ENCODE assay signal across 8 cellular contexts in genomic region chr15:88637841-88638625, GRCh38. TPM values are rescaled to one million over a fixed set of nuclear protein-coding genes. Genes with fewer than 3 reads are reported as not detected.
DNase-seq lines count a peak whose midpoint lies in the region; ATAC-seq and TF ChIP-seq lines count a peak whose summit lies in the region.

No MANE protein-coding gene starts in this region.

- TF ChIP-seq CTCF in C4-2B (conservative IDR thresholded peaks at IDR 0.05) (no peak), OCI-LY1 (IDR thresholded peaks at IDR 0.05; ENCODE audit: low read length) (no peak), endothelial cell (IDR thresholded peaks at IDR 0.05; ENCODE audit: unreplicated experiment) (no peak), neural progenitor cell (IDR thresholded peaks at IDR 0.05) (no peak)

- peak overlapping the region; percentile 77 for H3K27ac ChIP-seq in C4-2B
- peak overlapping the region; percentile 96 for H3K27ac ChIP-seq in OCI-LY1 (ENCODE audit: low read depth, low read length, poor library complexity, severe bottlenecking)
- H3K27ac ChIP-seq in neural progenitor cell: no peak overlapping the region

- H2AFZ ChIP-seq in OCI-LY1 (ENCODE audit: low read length) (no peak overlapping the region), neural progenitor cell (replicated peaks) (peak overlapping the region; percentile 59)

- H3K4me2 ChIP-seq in OCI-LY1 (ENCODE audit: low read length): peak overlapping the region; percentile 88
- H3K4me2 ChIP-seq in neural progenitor cell: peak overlapping the region; percentile 25

- H3K27me3 ChIP-seq in OCI-LY1 (ENCODE audit: insufficient read depth, low read length) (no peaks in the 10 kb centered on the region), neural progenitor cell (no peaks in the 10 kb centered on the region)

- H3K9me2 ChIP-seq in OCI-LY1 (ENCODE audit: low read depth, low read length): no peaks in the 10 kb centered on the region

- DNase-seq in endothelial cell (ENCODE audit: low spot score) (no peak), neural progenitor cell (ENCODE audit: low spot score) (no peak), DMS 273 (lab: John Stamatoyannopoulos, UW; ENCODE audit: unreplicated experiment) (no peak), anterior cingulate cortex (lab: John Stamatoyannopoulos, UW) (no peak)
- DNase-seq in NK-92 treated with Interleukin-12 subunit alpha and Interleukin-12 subunit beta, amount 100 ng/mL, for 24 hours (lab: John Stamatoyannopoulos, UW): no peak

- H3K36me3 Mint-ChIP-seq in endothelial cell (ENCODE audit: low read depth, unreplicated experiment) (no peaks in the 10 kb centered on the region), neural progenitor cell (peaks cover 8% of the 10 kb centered on the region)

- no peaks in the 10 kb centered on the region for H3K9me3 ChIP-seq in OCI-LY1 (ENCODE audit: low read length)
- no peaks in the 10 kb centered on the region for H3K9me3 ChIP-seq in neural progenitor cell (ENCODE audit: low read depth)

- H3K4me1 Mint-ChIP-seq in endothelial cell (ENCODE audit: unreplicated experiment) (peaks cover 23% of the 10 kb centered on the region), neural progenitor cell (peaks cover 11% of the 10 kb centered on the region)

- H3K27ac Mint-ChIP-seq in endothelial cell (ENCODE audit: unreplicated experiment) (peak overlapping the region; percentile 78), neural progenitor cell (no peak overlapping the region)

- H3K4me1 ChIP-seq in OCI-LY1 (ENCODE audit: insufficient read depth, low read length, severe bottlenecking) (peaks cover 86% of the 10 kb centered on the region), neural progenitor cell (peaks cover 5% of the 10 kb centered on the region)

- peak overlapping the region; percentile 66 for H3K4me3 ChIP-seq in OCI-LY1 (ENCODE audit: low read depth, low read length, poor library complexity, severe bottlenecking)
- no peak overlapping the region for H3K4me3 ChIP-seq in neural progenitor cell

- H4K20me1 ChIP-seq in OCI-LY1 (ENCODE audit: insufficient read depth, low read length) (no peaks in the 10 kb centered on the region), neural progenitor cell (ENCODE audit: low read depth) (no peaks in the 10 kb centered on the region)

- H3K9me3 Mint-ChIP-seq in endothelial cell (ENCODE audit: unreplicated experiment) (no peaks in the 10 kb centered on the region), neural progenitor cell (no peaks in the 10 kb centered on the region)

- H3K9ac ChIP-seq in OCI-LY1 (ENCODE audit: low read length) (peak overlapping the region; percentile 75), neural progenitor cell (no peak overlapping the region)

- peak overlapping the region; percentile 14 for H3K4me3 Mint-ChIP-seq in endothelial cell (ENCODE audit: unreplicated experiment)
- no peak overlapping the region for H3K4me3 Mint-ChIP-seq in neural progenitor cell

- H3K27me3 Mint-ChIP-seq in endothelial cell (ENCODE audit: unreplicated experiment): peaks cover 7% of the 10 kb centered on the region
- no peaks in the 10 kb centered on the region for H3K27me3 Mint-ChIP-seq in neural progenitor cell (ENCODE audit: insufficient read depth, low read depth)

- peaks cover 10% of the 10 kb centered on the region for H3K36me3 ChIP-seq in OCI-LY1 (ENCODE audit: insufficient read depth, low read length)
- H3K36me3 ChIP-seq in neural progenitor cell: no peaks in the 10 kb centered on the region

- H3K79me2 ChIP-seq in OCI-LY1 (ENCODE audit: insufficient read depth, low read length): no peaks in the 10 kb centered on the region
- H3K79me2 ChIP-seq in neural progenitor cell (ENCODE audit: low read depth): no peaks in the 10 kb centered on the region

- H3F3A ChIP-seq in OCI-LY1 (ENCODE audit: insufficient read depth, low read length) (no peaks in the 10 kb centered on the region), neural progenitor cell (ENCODE audit: low read depth) (peaks cover 41% of the 10 kb centered on the region)

- ATAC-seq in HG03196 (IDR thresholded peaks at IDR 0.05; ENCODE audit: unreplicated experiment): no peak

RNA-seq across cellular contexts. Expression of gene ISG20, which starts 0.8 kb away (rescaled TPM):
- total RNA-seq in endothelial cell (ENCODE audit: unreplicated experiment): 6.6 TPM
- 0.56 and 0.65 TPM in 2 replicates for total RNA-seq in neural progenitor cell (ENCODE audit: low replicate concordance)

RNA-seq across cellular contexts. Expression of gene AEN, which starts 16.9 kb away (rescaled TPM):
- total RNA-seq in endothelial cell (ENCODE audit: unreplicated experiment) (31.5 TPM), neural progenitor cell (ENCODE audit: low replicate concordance) (35.0 and 60.9 TPM in 2 replicates)
